13 cellular contexts compared by ENCODE assay signal in the genomic region with DNA sequence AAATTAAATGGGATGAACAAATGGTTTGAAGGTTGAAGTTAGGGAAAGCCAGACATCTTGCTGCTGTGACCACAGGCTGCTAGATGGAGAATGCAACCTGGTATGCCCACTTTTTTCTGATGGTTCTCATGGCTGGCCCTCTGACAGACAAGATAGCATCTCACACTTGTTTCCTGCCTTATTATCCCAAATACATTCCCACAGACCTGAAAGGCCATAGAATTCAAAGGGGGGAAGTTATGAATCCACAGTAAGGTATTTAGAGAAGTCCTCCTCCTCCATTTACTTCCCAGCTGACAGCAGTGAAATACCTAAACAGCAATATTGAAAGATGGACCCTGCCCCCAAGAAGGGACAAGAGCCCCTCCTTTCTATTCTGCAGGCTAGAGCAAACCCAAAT.
"Had no signal": no experiment of that assay in that cellular context is flagged by ENCODE, and none has a peak within 500 bp of the region (broad histone marks: within the 10 kb centered on the region; RNA-seq: fewer than 3 reads in every experiment).

No MANE protein-coding gene starts in this region.

- H3K4me3 Mint-ChIP-seq: activated CD4-positive, alpha-beta memory T cell treated with anti-CD3 and anti-CD28 coated beads for 36 hours; activated naive CD8-positive, alpha-beta T cell treated with anti-CD3 and anti-CD28 coated beads, Interleukin-2, amount 10 ng/mL, durations not matched to agents 7 days and 5 days; nephron had no signal

- H3K9me3 ChIP-seq: ascending aorta, right atrium auricular region, tibial artery had no signal

- H3K27ac ChIP-seq: ascending aorta, right atrium auricular region, skin epidermis, tibial artery, WERI-Rb-1 had no signal

- H3K4me1 ChIP-seq: ascending aorta, right atrium auricular region, tibial artery had no signal

- H3K9me3 Mint-ChIP-seq: activated CD4-positive, alpha-beta memory T cell treated with anti-CD3 and anti-CD28 coated beads for 36 hours; activated naive CD8-positive, alpha-beta T cell treated with anti-CD3 and anti-CD28 coated beads, Interleukin-2, amount 10 ng/mL, durations not matched to agents 7 days and 5 days; nephron had no signal

- H3K27me3 Mint-ChIP-seq: activated CD4-positive, alpha-beta memory T cell treated with anti-CD3 and anti-CD28 coated beads for 36 hours; activated naive CD8-positive, alpha-beta T cell treated with anti-CD3 and anti-CD28 coated beads, Interleukin-2, amount 10 ng/mL, durations not matched to agents 7 days and 5 days had no signal

- DNase-seq: activated CD4-positive, alpha-beta memory T cell treated with anti-CD3 and anti-CD28 coated beads for 36 hours; activated naive CD8-positive, alpha-beta T cell treated with anti-CD3 and anti-CD28 coated beads, Interleukin-2, amount 10 ng/mL, durations not matched to agents 7 days and 5 days; kidney glomerular epithelial cell; occipital lobe; stimulated activated CD4-positive, alpha-beta T cell treated with anti-CD3 and anti-CD28 coated beads, Interleukin-15, amount 100 ng/mL, for 24 hours; stimulated activated CD4-positive, alpha-beta T cell treated with anti-CD3 and anti-CD28 coated beads, Interleukin-4, amount 100 ng/mL, for 1 hour; stimulated activated naive CD4-positive, alpha-beta T cell; WERI-Rb-1 had no signal

- H3K27me3 ChIP-seq: ascending aorta, right atrium auricular region, tibial artery had no signal

- H3K27ac Mint-ChIP-seq: activated CD4-positive, alpha-beta memory T cell treated with anti-CD3 and anti-CD28 coated beads for 36 hours; activated naive CD8-positive, alpha-beta T cell treated with anti-CD3 and anti-CD28 coated beads, Interleukin-2, amount 10 ng/mL, durations not matched to agents 7 days and 5 days; nephron had no signal

- H3K4me1 Mint-ChIP-seq: nephron had no signal
